ENCODE assay signal across 1 cellular context in genomic region chr4:76896731-76897521, GRCh38.
A peak's percentile ranks its signal among the peaks of the same experiment; 100 is the strongest.
TF ChIP-seq lines count a peak whose summit lies in the region.

No MANE protein-coding gene starts in this region.

TF ChIP-seq in HepG2, 621 proteins besides CTCF, POLR2A, EP300 and RAD21 (continued from another document and continues in another):
- TF ChIP-seq PATZ1 (CRISPR knock-in tag; IDR thresholded peaks at IDR 0.05) (0 out of 2 replicates have a peak, but pooled peaks have one; percentile 3), SRSF1 (optimal IDR thresholded peaks at IDR 0.05; ENCODE audit: low read depth, low read length) (no peak), NR0B2 (CRISPR knock-in tag; IDR thresholded peaks at IDR 0.05) (peak; percentile 53; the same call in 1 of the 2 replicates), ZNF343 (CRISPR knock-in tag; IDR thresholded peaks at IDR 0.05) (0 out of 2 replicates have a peak, but pooled peaks have one; percentile 35), RBM39 (IDR thresholded peaks at IDR 0.05; ENCODE audit: low read depth, low read length, poor library complexity, severe bottlenecking) (peak; percentile 63), POLR2AphosphoS2 (IDR thresholded peaks at IDR 0.05; ENCODE audit: low read depth, low read length) (no peak), NCOA5 (CRISPR knock-in tag; IDR thresholded peaks at IDR 0.05) (no peak), CSRNP1 (CRISPR knock-in tag; IDR thresholded peaks at IDR 0.05) (no peak), KAT2B (IDR thresholded peaks at IDR 0.05; ENCODE audit: borderline replicate concordance, low read depth, low read length) (no peak), HDAC1 (CRISPR knock-in tag; IDR thresholded peaks at IDR 0.05) (0 out of 2 replicates have a peak, but pooled peaks have one; percentile 40), SMAD1 (CRISPR knock-in tag; IDR thresholded peaks at IDR 0.05; ENCODE audit: borderline replicate concordance, low read depth) (no peak), KMT2A (CRISPR knock-in tag; IDR thresholded peaks at IDR 0.05) (0 out of 2 replicates have a peak, but pooled peaks have one; percentile 32), ZNF510 (CRISPR knock-in tag; IDR thresholded peaks at IDR 0.05; ENCODE audit: low read depth) (0 out of 2 replicates have a peak, but pooled peaks have one; percentile 37), ZSCAN31 (CRISPR knock-in tag; IDR thresholded peaks at IDR 0.05; ENCODE audit: low read depth) (no peak), ZNF891 (CRISPR knock-in tag; IDR thresholded peaks at IDR 0.05) (0 out of 2 replicates have a peak, but pooled peaks have one; percentile 29), MBNL3 (CRISPR knock-in tag; conservative IDR thresholded peaks at IDR 0.05) (no peak), SALL2 (CRISPR knock-in tag; IDR thresholded peaks at IDR 0.05) (peak; percentile 46; the same call in 1 of the 2 replicates), CBFB (CRISPR knock-in tag; IDR thresholded peaks at IDR 0.05) (0 out of 2 replicates have a peak, but pooled peaks have one; percentile 28), ARID3A (IDR thresholded peaks at IDR 0.05; ENCODE audit: low read depth, low read length) (no peak), ZNF713 (CRISPR knock-in tag; IDR thresholded peaks at IDR 0.05) (no peak), ZBTB14 (CRISPR knock-in tag; IDR thresholded peaks at IDR 0.05) (0 out of 2 replicates have a peak, but pooled peaks have one; percentile 23), PHF21A (CRISPR knock-in tag; IDR thresholded peaks at IDR 0.05) (no peak), ERF (CRISPR knock-in tag; IDR thresholded peaks at IDR 0.05) (no peak), TERF1 (CRISPR knock-in tag; IDR thresholded peaks at IDR 0.05) (no peak), FOXP4 (CRISPR knock-in tag; IDR thresholded peaks at IDR 0.05) (no peak), ZKSCAN1 (IDR thresholded peaks at IDR 0.05; ENCODE audit: low read length) (no peak), ZZZ3 (CRISPR knock-in tag; IDR thresholded peaks at IDR 0.05; ENCODE audit: borderline replicate concordance) (no peak), NFRKB (IDR thresholded peaks at IDR 0.05) (no peak), GZF1 (CRISPR knock-in tag; IDR thresholded peaks at IDR 0.05) (no peak), ZNF782 (CRISPR knock-in tag; IDR thresholded peaks at IDR 0.05; ENCODE audit: borderline replicate concordance) (0 out of 2 replicates have a peak, but pooled peaks have one; percentile 43), MTF2 (CRISPR knock-in tag; IDR thresholded peaks at IDR 0.05; ENCODE audit: borderline replicate concordance) (peak; percentile 81; the same call in 1 of the 2 replicates), ZNF263 (CRISPR knock-in tag; IDR thresholded peaks at IDR 0.05) (0 out of 2 replicates have a peak, but pooled peaks have one; percentile 36), ZNF501 (CRISPR knock-in tag; IDR thresholded peaks at IDR 0.05) (no peak; the same call in 1 of the 2 replicates), THAP8 (CRISPR knock-in tag; IDR thresholded peaks at IDR 0.05; ENCODE audit: borderline replicate concordance) (0 out of 2 replicates have a peak, but pooled peaks have one; percentile 29), E2F5 (CRISPR knock-in tag; conservative IDR thresholded peaks at IDR 0.05) (0 out of 2 replicates have a peak, but pooled peaks have one; percentile 21), BCL6 (CRISPR knock-in tag; IDR thresholded peaks at IDR 0.05) (no peak), HNF1A (IDR thresholded peaks at IDR 0.05; ENCODE audit: low read depth) (no peak), HNF1A (CRISPR knock-in tag; IDR thresholded peaks at IDR 0.05; ENCODE audit: borderline replicate concordance) (peak; percentile 28; the same call in 1 of the 2 replicates), EEA1 (CRISPR knock-in tag; IDR thresholded peaks at IDR 0.05; ENCODE audit: borderline replicate concordance) (no peak), BRF2 (CRISPR knock-in tag; IDR thresholded peaks at IDR 0.05) (0 out of 2 replicates have a peak, but pooled peaks have one; percentile 26), ZNF432 (CRISPR knock-in tag; IDR thresholded peaks at IDR 0.05; ENCODE audit: borderline replicate concordance) (no peak), HCFC1 (IDR thresholded peaks at IDR 0.05; ENCODE audit: low read depth, low read length) (no peak), MEIS1 (CRISPR knock-in tag; IDR thresholded peaks at IDR 0.05; ENCODE audit: borderline replicate concordance) (0 out of 2 replicates have a peak, but pooled peaks have one; percentile 44), ZFY (CRISPR knock-in tag; IDR thresholded peaks at IDR 0.05) (peak; percentile 53), ZNF777 (CRISPR knock-in tag; IDR thresholded peaks at IDR 0.05) (peak; percentile 95), ZNF761 (CRISPR knock-in tag; conservative IDR thresholded peaks at IDR 0.05) (0 out of 2 replicates have a peak, but pooled peaks have one; percentile 44), HNRNPLL (IDR thresholded peaks at IDR 0.05; ENCODE audit: low read depth, low read length, poor library complexity, severe bottlenecking) (no peak), KLF6 (CRISPR knock-in tag; IDR thresholded peaks at IDR 0.05) (no peak)
